ENCODE assay signal across 9 cellular contexts in genomic region chr6:41027251-41027650, GRCh38. TPM values are rescaled to one million over a fixed set of nuclear protein-coding genes. Genes with fewer than 3 reads are reported as not detected.
DNase-seq lines count a peak whose midpoint lies in the region; ATAC-seq, FAIRE-seq and TF ChIP-seq lines count a peak whose summit lies in the region.
"Had no signal": no experiment of that assay in that cellular context is flagged by ENCODE, and none has a peak within 500 bp of the region (broad histone marks: within the 10 kb centered on the region; RNA-seq: fewer than 3 reads in every experiment).

No MANE protein-coding gene starts in this region.

- H3K4me2 ChIP-seq in Karpas-422 (ENCODE audit: low read depth, low read length, poor library complexity, severe bottlenecking) = peak overlapping the region; percentile 83

- no peak for ATAC-seq in GM21526 (IDR thresholded peaks at IDR 0.05; ENCODE audit: low FRiP score, unreplicated experiment)

- peaks cover 25% of the 10 kb centered on the region for H3K4me1 ChIP-seq in CD4-positive, alpha-beta memory T cell (ENCODE audit: insufficient read depth, low read length)
- H3K4me1 ChIP-seq in Karpas-422 (ENCODE audit: low read length) = peaks cover 21% of the 10 kb centered on the region
- peaks cover 6% of the 10 kb centered on the region for H3K4me1 ChIP-seq in neuron (ENCODE audit: insufficient read depth, low read length)

- POLR2A ChIA-PET in CD4-positive, alpha-beta memory T cell (lab: Charles Lee; ENCODE audit: partially characterized antibody) = interaction anchor here (1.1 to 2.2 kb wide), 4 partner anchors 8 to 25 kb away, joined by 4 to 10 read pairs (median 5); no protein-coding TSS in a partner anchor

- H3K27me3 Mint-ChIP-seq in CD4-positive, alpha-beta memory T cell = no peaks in the 10 kb centered on the region

- no peaks in the 10 kb centered on the region for H3K9me3 ChIP-seq in CD4-positive, alpha-beta memory T cell (ENCODE audit: control insufficient read depth in 1 of 2, low read length in 2 of 2)
- no peaks in the 10 kb centered on the region for H3K9me3 ChIP-seq in Karpas-422 (ENCODE audit: low read length)
- H3K9me3 ChIP-seq in neuron (ENCODE audit: low read length) = no peaks in the 10 kb centered on the region

- H3K36me3 Mint-ChIP-seq in CD4-positive, alpha-beta memory T cell = no peaks in the 10 kb centered on the region

- H3K4me3 Mint-ChIP-seq in CD4-positive, alpha-beta memory T cell = peak overlapping the region; percentile 78 to 91 (median 86)

- H3K27ac Mint-ChIP-seq in CD4-positive, alpha-beta memory T cell = peak overlapping the region; percentile 68 to 96 (median 89)

- H3K9me2 ChIP-seq in Karpas-422 (replicated peaks; ENCODE audit: insufficient read depth, low read length) = no peaks in the 10 kb centered on the region

- H2AFZ ChIP-seq in Karpas-422 (ENCODE audit: low read length) (peak overlapping the region; percentile 99), neuron (ENCODE audit: low read depth, low read length) (peak overlapping the region; percentile 89)

- TF ChIP-seq CTCF in coronary artery (IDR thresholded peaks at IDR 0.05) = no peak

- H3K36me3 ChIP-seq in CD4-positive, alpha-beta memory T cell (ENCODE audit: insufficient read depth, low read length) = no peaks in the 10 kb centered on the region
- H3K36me3 ChIP-seq in Karpas-422 (ENCODE audit: insufficient read depth, low read length) (no peaks in the 10 kb centered on the region), neuron (ENCODE audit: insufficient read depth, low read length) (no peaks in the 10 kb centered on the region)

- intact Hi-C loops in CD4-positive, alpha-beta memory T cell (cut with micrococcal nuclease) = no loop called here

- H3K9ac ChIP-seq in Karpas-422 (ENCODE audit: low read length) = peak overlapping the region; percentile 73

- no peaks in the 10 kb centered on the region for H4K20me1 ChIP-seq in Karpas-422 (ENCODE audit: insufficient read depth, low read depth, low read length)

- H3K27me3 ChIP-seq in CD4-positive, alpha-beta memory T cell (ENCODE audit: insufficient read depth, low read length) = no peaks in the 10 kb centered on the region
- H3K27me3 ChIP-seq in Karpas-422 (ENCODE audit: low read length) = no peaks in the 10 kb centered on the region
- no peaks in the 10 kb centered on the region for H3K27me3 ChIP-seq in neuron (ENCODE audit: insufficient read depth, low read length)

- no peak for DNase-seq in CD4-positive, alpha-beta memory T cell
- DNase-seq in Karpas-422 (no peak), coronary artery (ENCODE audit: low spot score) (no peak), mucosa of gallbladder (ENCODE audit: low spot score) (no peak), RCC 7860 (ENCODE audit: low spot score) (no peak)
- DNase-seq in activated CD4-positive, CD25-positive, alpha-beta regulatory T cell treated with anti-CD3 and anti-CD28 coated beads, Interleukin-2, amount 50 U/mL, for 72 hours = no peak

- no peaks in the 10 kb centered on the region for H3K79me2 ChIP-seq in Karpas-422 (ENCODE audit: low read length)

- no peak for FAIRE-seq in RCC 7860 (lab: Jason Lieb, UNC)

- no peaks in the 10 kb centered on the region for H3K9me3 Mint-ChIP-seq in CD4-positive, alpha-beta memory T cell

- H3K27ac ChIP-seq in CD4-positive, alpha-beta memory T cell (ENCODE audit: low read depth, low read length) = peak overlapping the region; percentile 45
- no peak overlapping the region for H3K27ac ChIP-seq in Karpas-422 (ENCODE audit: low read length)
- peak overlapping the region in 1 of 2 donors; percentile 8 for H3K27ac ChIP-seq in coronary artery

- H3K4me1 Mint-ChIP-seq in CD4-positive, alpha-beta memory T cell = peaks cover 19 to 22% (median 20%) of the 10 kb centered on the region in 4 donors

- CTCF ChIA-PET in CD4-positive, alpha-beta memory T cell (lab: Charles Lee; ENCODE audit: partially characterized antibody) = interaction anchor here (0.9 to 6.5 kb wide), 17 partner anchors 9 to 293 kb away, joined by 3 to 88 read pairs (median 9); partner anchors contain the start of genes NFYA, OARD1, TSPO2 and UNC5CL

- peak overlapping the region in 1 of 2 donors; percentile 63 for H3K4me3 ChIP-seq in CD4-positive, alpha-beta memory T cell (ENCODE audit: low read length in 2 of 2)
- H3K4me3 ChIP-seq in Karpas-422 (ENCODE audit: low read length) (peak overlapping the region; percentile 70), coronary artery (peak overlapping the region; percentile 68), neuron (ENCODE audit: low read length) (peak overlapping the region; percentile 50)

RNA-seq across cellular contexts. Expression of gene UNC5CL, which starts 11.8 kb away (rescaled TPM):
- 1 to 10 TPM; 6.2 to 6.4 TPM for total RNA-seq in CD4-positive, alpha-beta memory T cell
- under 1 TPM; 0.13 to 0.69 TPM for polyA plus RNA-seq in CD4-positive, alpha-beta memory T cell
- 1.1 and 3.3 TPM in 2 replicates for total RNA-seq in Karpas-422 (2014; rRNA removed; shearing (Covaris generic); ENCODE audit: low replicate concordance)
- 26.4 TPM for total RNA-seq in mucosa of gallbladder

RNA-seq across cellular contexts. Expression of gene TSPO2, which starts 15.0 kb away (rescaled TPM):
- not detected for total RNA-seq in CD4-positive, alpha-beta memory T cell
- not detected for polyA plus RNA-seq in CD4-positive, alpha-beta memory T cell
- not detected in 2 replicates for total RNA-seq in Karpas-422 (2014; rRNA removed; shearing (Covaris generic); ENCODE audit: low replicate concordance)
- total RNA-seq in mucosa of gallbladder = 1.0 TPM
- total RNA-seq: LHCN-M2 had no signal

RNA-seq across cellular contexts. Expression of gene APOBEC2, which starts 25.8 kb away (rescaled TPM):
- not detected for total RNA-seq in CD4-positive, alpha-beta memory T cell
- polyA plus RNA-seq in CD4-positive, alpha-beta memory T cell = under 1 TPM; 0.44 to 0.91 TPM
- total RNA-seq in Karpas-422 (2014; rRNA removed; shearing (Covaris generic); ENCODE audit: low replicate concordance) = not detected in 2 replicates
- total RNA-seq in mucosa of gallbladder = not detected

RNA-seq across cellular contexts. Expression of gene OARD1, which starts 44.9 kb away (rescaled TPM):
- total RNA-seq in CD4-positive, alpha-beta memory T cell = 10 to 100 TPM; 51.7 to 56.4 TPM
- 10 to 100 TPM; 41.0 to 56.7 TPM for polyA plus RNA-seq in CD4-positive, alpha-beta memory T cell
- total RNA-seq in Karpas-422 (2014; rRNA removed; shearing (Covaris generic); ENCODE audit: low replicate concordance) = 37.5 and 41.6 TPM in 2 replicates
- total RNA-seq in mucosa of gallbladder = 36.3 TPM

RNA-seq across cellular contexts. Expression of gene NFYA, which starts 45.5 kb away (rescaled TPM):
- total RNA-seq in CD4-positive, alpha-beta memory T cell = 10 to 100 TPM; 56.7 to 56.9 TPM
- polyA plus RNA-seq in CD4-positive, alpha-beta memory T cell = 10 to 100 TPM; 10.7 to 27.7 TPM
- total RNA-seq in Karpas-422 (2014; rRNA removed; shearing (Covaris generic); ENCODE audit: low replicate concordance) = 15.7 and 23.7 TPM in 2 replicates
- 24.8 TPM for total RNA-seq in mucosa of gallbladder
